In genomic region chr7:34165927-34166550, GRCh38 we compare ENCODE assay signal across 8 cellular contexts.
DNase-seq lines count a peak whose midpoint lies in the region; ATAC-seq and TF ChIP-seq lines count a peak whose summit lies in the region.
"Had no signal": no experiment of that assay in that cellular context is flagged by ENCODE, and none has a peak within 500 bp of the region (broad histone marks: within the 10 kb centered on the region; RNA-seq: fewer than 3 reads in every experiment).

No MANE protein-coding gene starts in this region.

- TF ChIP-seq CTCF in chondrocyte (IDR thresholded peaks at IDR 0.05) (peak; percentile 79), neural crest cell (conservative IDR thresholded peaks at IDR 0.05) (peak; percentile 65), sigmoid colon (IDR thresholded peaks at IDR 0.05) (peak in 2 of 4 experiments; percentile 10 to 30)

- H3K9me3 ChIP-seq in sigmoid colon = no peaks in the 10 kb centered on the region

- H3K4me1 ChIP-seq in sigmoid colon = no peaks in the 10 kb centered on the region

- intact Hi-C loops in sigmoid colon (cut with DNase I) = no loop called here

- H3K27me3 ChIP-seq in sigmoid colon = no peaks in the 10 kb centered on the region

- H3K27me3 Mint-ChIP-seq in chondrocyte (ENCODE audit: low read depth) (peaks cover 2% of the 10 kb centered on the region), neural crest cell (ENCODE audit: low read depth) (no peaks in the 10 kb centered on the region)

- H3K4me3 Mint-ChIP-seq in chondrocyte (ENCODE audit: unreplicated experiment) = no peak overlapping the region
- no peak overlapping the region for H3K4me3 Mint-ChIP-seq in neural crest cell
- H3K4me3 Mint-ChIP-seq: T-helper 1 cell treated with Interleukin-12 subunit alpha and Interleukin-12 subunit beta and Interleukin-4 antibody, amounts not matched to agents 30 μg/mL and 1 μg/mL, for 36 hours had no signal

- H3K27ac ChIP-seq in sigmoid colon = no peak overlapping the region

- no peak for TF ChIP-seq EP300 in sigmoid colon (IDR thresholded peaks at IDR 0.05)

- TF ChIP-seq POLR2A in sigmoid colon (IDR thresholded peaks at IDR 0.05) = no peak

- H3K36me3 ChIP-seq in sigmoid colon = no peaks in the 10 kb centered on the region

- ATAC-seq in GM18868 (IDR thresholded peaks at IDR 0.05; ENCODE audit: unreplicated experiment) (peak; percentile 80), HG02798 (IDR thresholded peaks at IDR 0.05; ENCODE audit: poor library complexity, unreplicated experiment) (no peak)

- H3K36me3 Mint-ChIP-seq in chondrocyte (ENCODE audit: low read depth) (no peaks in the 10 kb centered on the region), neural crest cell (ENCODE audit: low read depth) (no peaks in the 10 kb centered on the region)

- DNase-seq in NCI-H1092 treated with DMSO at 0.1 percent for 48 hours (lab: John Stamatoyannopoulos, UW) = peak; percentile 40
- DNase-seq in chondrocyte (ENCODE audit: low spot score) = no peak
- no peak for DNase-seq in neural crest cell (ENCODE audit: low read depth, low spot score)
- no peak for DNase-seq in stimulated activated CD4-positive, alpha-beta T cell treated with anti-CD3 and anti-CD28 coated beads, Interleukin-4, amount 100 ng/mL, for 24 hours
- DNase-seq in sigmoid colon = no peak

- 93 to 99% methylated on average over 3 of the region's 3 CpGs for WGBS in sigmoid colon, 2 donors

- no peak overlapping the region for H3K27ac Mint-ChIP-seq in chondrocyte (ENCODE audit: unreplicated experiment)
- H3K27ac Mint-ChIP-seq in neural crest cell (ENCODE audit: unreplicated experiment) = no peak overlapping the region
- H3K27ac Mint-ChIP-seq: T-helper 1 cell treated with Interleukin-12 subunit alpha and Interleukin-12 subunit beta and Interleukin-4 antibody, amounts not matched to agents 30 μg/mL and 1 μg/mL, for 36 hours had no signal

- H3K4me1 Mint-ChIP-seq in chondrocyte (ENCODE audit: low read depth) (no peaks in the 10 kb centered on the region), neural crest cell (no peaks in the 10 kb centered on the region)

- no peak overlapping the region for H3K4me3 ChIP-seq in sigmoid colon

- H3K9me3 Mint-ChIP-seq in chondrocyte (ENCODE audit: low read depth) (no peaks in the 10 kb centered on the region), neural crest cell (peaks cover 6% of the 10 kb centered on the region)
